In the genomic region with DNA sequence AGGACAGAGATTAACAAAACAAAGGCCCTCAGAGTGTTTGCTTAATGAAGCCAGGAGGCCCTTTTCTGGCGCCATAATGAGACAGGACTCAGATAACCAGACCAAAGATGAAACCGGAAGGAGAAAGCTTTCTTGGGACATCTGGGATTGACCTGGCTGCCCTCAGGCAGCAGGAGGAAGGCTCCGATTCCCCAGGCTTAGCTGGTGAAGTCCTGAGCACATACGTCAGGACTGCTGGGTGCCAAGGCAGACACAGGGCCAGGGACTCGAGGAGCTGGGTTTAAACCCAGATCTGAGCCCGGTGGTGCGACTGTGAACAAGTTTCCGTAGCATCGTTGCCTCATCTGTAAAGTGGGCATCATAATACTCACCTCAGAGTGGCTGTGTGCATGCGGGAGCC, we compare ENCODE assay signal across 2 cellular contexts.
TF ChIP-seq lines count a peak whose summit lies in the region.

No MANE protein-coding gene starts in this region.

TF ChIP-seq in GM23338, 12 proteins besides CTCF, POLR2A, EP300 and RAD21 (continues in another document):
- TF ChIP-seq POLR2AphosphoS5 (IDR thresholded peaks at IDR 0.05; ENCODE audit: low read depth) (no peak), JUNB (IDR thresholded peaks at IDR 0.05; ENCODE audit: unreplicated experiment) (no peak), EZH2phosphoT487 (IDR thresholded peaks at IDR 0.05; ENCODE audit: unreplicated experiment) (no peak), ZNF114 (CRISPR knock-in tag; IDR thresholded peaks at IDR 0.05) (no peak), ZNF331 (CRISPR knock-in tag; IDR thresholded peaks at IDR 0.05; ENCODE audit: low read depth) (no peak), STAT1 (IDR thresholded peaks at IDR 0.05; ENCODE audit: unreplicated experiment) (no peak), NANOG (IDR thresholded peaks at IDR 0.05; ENCODE audit: borderline replicate concordance) (no peak), CREB1 (CRISPR knock-in tag; IDR thresholded peaks at IDR 0.05; ENCODE audit: low read depth) (no peak), EZH2 (IDR thresholded peaks at IDR 0.05; ENCODE audit: low read depth, unreplicated experiment) (no peak)
- TF ChIP-seq, protein P1, sequence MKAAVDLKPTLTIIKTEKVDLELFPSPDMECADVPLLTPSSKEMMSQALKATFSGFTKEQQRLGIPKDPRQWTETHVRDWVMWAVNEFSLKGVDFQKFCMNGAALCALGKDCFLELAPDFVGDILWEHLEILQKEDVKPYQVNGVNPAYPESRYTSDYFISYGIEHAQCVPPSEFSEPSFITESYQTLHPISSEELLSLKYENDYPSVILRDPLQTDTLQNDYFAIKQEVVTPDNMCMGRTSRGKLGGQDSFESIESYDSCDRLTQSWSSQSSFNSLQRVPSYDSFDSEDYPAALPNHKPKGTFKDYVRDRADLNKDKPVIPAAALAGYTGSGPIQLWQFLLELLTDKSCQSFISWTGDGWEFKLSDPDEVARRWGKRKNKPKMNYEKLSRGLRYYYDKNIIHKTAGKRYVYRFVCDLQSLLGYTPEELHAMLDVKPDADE (IDR thresholded peaks at IDR 0.05) = no peak
- TF ChIP-seq, protein P2, sequence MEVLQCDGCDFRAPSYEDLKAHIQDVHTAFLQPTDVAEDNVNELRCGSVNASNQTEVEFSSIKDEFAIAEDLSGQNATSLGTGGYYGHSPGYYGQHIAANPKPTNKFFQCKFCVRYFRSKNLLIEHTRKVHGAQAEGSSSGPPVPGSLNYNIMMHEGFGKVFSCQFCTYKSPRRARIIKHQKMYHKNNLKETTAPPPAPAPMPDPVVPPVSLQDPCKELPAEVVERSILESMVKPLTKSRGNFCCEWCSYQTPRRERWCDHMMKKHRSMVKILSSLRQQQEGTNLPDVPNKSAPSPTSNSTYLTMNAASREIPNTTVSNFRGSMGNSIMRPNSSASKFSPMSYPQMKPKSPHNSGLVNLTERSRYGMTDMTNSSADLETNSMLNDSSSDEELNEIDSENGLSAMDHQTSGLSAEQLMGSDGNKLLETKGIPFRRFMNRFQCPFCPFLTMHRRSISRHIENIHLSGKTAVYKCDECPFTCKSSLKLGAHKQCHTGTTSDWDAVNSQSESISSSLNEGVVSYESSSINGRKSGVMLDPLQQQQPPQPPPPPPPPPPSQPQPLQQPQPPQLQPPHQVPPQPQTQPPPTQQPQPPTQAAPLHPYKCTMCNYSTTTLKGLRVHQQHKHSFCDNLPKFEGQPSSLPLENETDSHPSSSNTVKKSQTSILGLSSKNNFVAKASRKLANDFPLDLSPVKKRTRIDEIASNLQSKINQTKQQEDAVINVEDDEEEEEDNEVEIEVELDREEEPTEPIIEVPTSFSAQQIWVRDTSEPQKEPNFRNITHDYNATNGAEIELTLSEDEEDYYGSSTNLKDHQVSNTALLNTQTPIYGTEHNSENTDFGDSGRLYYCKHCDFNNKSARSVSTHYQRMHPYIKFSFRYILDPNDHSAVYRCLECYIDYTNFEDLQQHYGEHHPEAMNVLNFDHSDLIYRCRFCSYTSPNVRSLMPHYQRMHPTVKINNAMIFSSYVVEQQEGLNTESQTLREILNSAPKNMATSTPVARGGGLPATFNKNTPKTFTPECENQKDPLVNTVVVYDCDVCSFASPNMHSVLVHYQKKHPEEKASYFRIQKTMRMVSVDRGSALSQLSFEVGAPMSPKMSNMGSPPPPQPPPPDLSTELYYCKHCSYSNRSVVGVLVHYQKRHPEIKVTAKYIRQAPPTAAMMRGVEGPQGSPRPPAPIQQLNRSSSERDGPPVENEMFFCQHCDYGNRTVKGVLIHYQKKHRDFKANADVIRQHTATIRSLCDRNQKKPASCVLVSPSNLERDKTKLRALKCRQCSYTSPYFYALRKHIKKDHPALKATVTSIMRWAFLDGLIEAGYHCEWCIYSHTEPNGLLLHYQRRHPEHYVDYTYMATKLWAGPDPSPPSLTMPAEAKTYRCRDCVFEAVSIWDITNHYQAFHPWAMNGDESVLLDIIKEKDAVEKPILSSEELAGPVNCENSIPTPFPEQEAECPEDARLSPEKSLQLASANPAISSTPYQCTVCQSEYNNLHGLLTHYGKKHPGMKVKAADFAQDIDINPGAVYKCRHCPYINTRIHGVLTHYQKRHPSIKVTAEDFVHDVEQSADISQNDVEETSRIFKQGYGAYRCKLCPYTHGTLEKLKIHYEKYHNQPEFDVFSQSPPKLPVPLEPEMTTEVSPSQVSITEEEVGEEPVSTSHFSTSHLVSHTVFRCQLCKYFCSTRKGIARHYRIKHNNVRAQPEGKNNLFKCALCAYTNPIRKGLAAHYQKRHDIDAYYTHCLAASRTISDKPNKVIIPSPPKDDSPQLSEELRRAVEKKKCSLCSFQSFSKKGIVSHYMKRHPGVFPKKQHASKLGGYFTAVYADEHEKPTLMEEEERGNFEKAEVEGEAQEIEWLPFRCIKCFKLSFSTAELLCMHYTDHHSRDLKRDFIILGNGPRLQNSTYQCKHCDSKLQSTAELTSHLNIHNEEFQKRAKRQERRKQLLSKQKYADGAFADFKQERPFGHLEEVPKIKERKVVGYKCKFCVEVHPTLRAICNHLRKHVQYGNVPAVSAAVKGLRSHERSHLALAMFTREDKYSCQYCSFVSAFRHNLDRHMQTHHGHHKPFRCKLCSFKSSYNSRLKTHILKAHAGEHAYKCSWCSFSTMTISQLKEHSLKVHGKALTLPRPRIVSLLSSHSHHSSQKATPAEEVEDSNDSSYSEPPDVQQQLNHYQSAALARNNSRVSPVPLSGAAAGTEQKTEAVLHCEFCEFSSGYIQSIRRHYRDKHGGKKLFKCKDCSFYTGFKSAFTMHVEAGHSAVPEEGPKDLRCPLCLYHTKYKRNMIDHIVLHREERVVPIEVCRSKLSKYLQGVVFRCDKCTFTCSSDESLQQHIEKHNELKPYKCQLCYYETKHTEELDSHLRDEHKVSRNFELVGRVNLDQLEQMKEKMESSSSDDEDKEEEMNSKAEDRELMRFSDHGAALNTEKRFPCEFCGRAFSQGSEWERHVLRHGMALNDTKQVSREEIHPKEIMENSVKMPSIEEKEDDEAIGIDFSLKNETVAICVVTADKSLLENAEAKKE (CRISPR knock-in tag; IDR thresholded peaks at IDR 0.05) = no peak

TF ChIP-seq in H1, 55 proteins besides CTCF, POLR2A, EP300 and RAD21:
- TF ChIP-seq CEBPB (IDR thresholded peaks at IDR 0.05; ENCODE audit: low read depth, low read length) (no peak), CREB1 (IDR thresholded peaks at IDR 0.05) (no peak), HDAC6 (IDR thresholded peaks at IDR 0.05; ENCODE audit: low read depth, low read length) (no peak), NRF1 (IDR thresholded peaks at IDR 0.05; ENCODE audit: low read depth, low read length) (no peak), BCL11A (IDR thresholded peaks at IDR 0.05; ENCODE audit: low read depth in 2 of 2, low read length in 2 of 2) (no peak), SP4 (IDR thresholded peaks at IDR 0.05; ENCODE audit: low read length) (no peak), SIN3A (conservative IDR thresholded peaks at IDR 0.05 in 1 of 2, IDR thresholded peaks at IDR 0.05 in 1 of 2; ENCODE audit: low read depth in 1 of 2, low read length in 2 of 2) (no peak), ZNF274 (IDR thresholded peaks at IDR 0.05; ENCODE audit: borderline replicate concordance, extremely low read depth, low read length) (no peak), TAF7 (optimal IDR thresholded peaks at IDR 0.05; ENCODE audit: borderline replicate concordance, low read depth, low read length) (no peak), TBP (IDR thresholded peaks at IDR 0.05; ENCODE audit: low read depth, low read length) (no peak), SUZ12 (IDR thresholded peaks at IDR 0.05; ENCODE audit: low read length) (no peak), RFX5 (IDR thresholded peaks at IDR 0.05; ENCODE audit: borderline replicate concordance, low read depth, low read length) (no peak), EGR1 (IDR thresholded peaks at IDR 0.05; ENCODE audit: borderline replicate concordance, low read depth, low read length) (no peak), POU5F1 (IDR thresholded peaks at IDR 0.05; ENCODE audit: low read depth, low read length) (no peak), JUN (IDR thresholded peaks at IDR 0.05; ENCODE audit: low read depth, low read length) (no peak), YY1 (IDR thresholded peaks at IDR 0.05; ENCODE audit: low read depth, low read length) (no peak), BACH1 (IDR thresholded peaks at IDR 0.05; ENCODE audit: low read length) (no peak), HDAC2 (IDR thresholded peaks at IDR 0.05; ENCODE audit: borderline replicate concordance in 1 of 2, low read depth in 2 of 2, low read length in 2 of 2) (no peak)
